8 cellular contexts compared by ENCODE assay signal in the genomic region with DNA sequence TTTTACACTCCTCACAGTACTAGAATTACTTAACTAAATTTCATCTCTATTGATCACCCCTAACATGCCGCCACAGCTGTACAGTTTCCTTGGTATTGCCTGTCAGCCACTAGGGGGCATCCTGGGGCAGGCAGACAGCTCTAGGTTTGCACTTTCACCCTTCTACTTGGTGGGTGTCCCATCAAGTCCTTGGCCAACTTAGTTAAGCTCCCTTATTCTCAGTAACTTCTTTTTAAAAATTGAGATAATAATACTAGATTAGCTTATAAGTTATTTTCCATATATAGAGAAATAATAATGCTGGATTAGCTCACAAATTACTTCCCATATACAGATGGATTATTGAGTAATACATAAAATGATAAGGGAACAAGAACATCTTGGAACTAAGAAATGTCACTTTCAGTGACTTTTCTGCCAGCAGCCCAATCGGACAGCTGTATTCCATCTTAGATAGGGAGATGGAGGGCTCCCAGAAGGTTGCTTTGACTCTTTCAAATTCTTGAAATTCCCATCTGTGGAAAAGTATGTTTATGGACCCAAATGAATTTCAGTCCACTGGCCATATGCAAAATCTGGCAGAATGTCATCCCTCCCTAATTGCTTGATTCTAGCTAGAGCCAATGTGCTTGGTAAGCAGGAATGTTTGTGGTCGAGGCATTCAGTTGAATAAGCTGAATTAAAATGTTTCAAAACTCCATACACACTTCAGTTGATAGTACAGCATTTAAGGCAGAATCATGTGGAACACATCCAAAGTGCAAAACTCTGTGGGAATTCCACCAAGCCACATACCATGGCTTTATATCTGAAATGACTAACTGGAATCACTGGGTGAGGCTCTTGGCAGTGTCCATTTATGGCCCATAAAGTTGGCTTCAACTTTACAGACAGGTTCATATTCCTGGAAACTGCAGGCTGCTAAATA.
DNase-seq lines count a peak whose midpoint lies in the region; ATAC-seq and TF ChIP-seq lines count a peak whose summit lies in the region.

No MANE protein-coding gene starts in this region.

- POLR2A ChIA-PET in PC-3 (lab: Charles Lee; ENCODE audit: unreplicated experiment): interaction anchor here (0.6 to 1.0 kb wide), 2 partner anchors 8 to 21 kb away, joined by 3 to 7 read pairs; no protein-coding TSS in a partner anchor

- H3K4me1 Mint-ChIP-seq in activated naive CD8-positive, alpha-beta T cell treated with anti-CD3 and anti-CD28 coated beads, Interleukin-2, amount 50 U/mL, for 24 hours: no peaks in the 10 kb centered on the region

- peaks cover 33% of the 10 kb centered on the region for H3K4me1 ChIP-seq in PC-3 (ENCODE audit: insufficient read depth, low read length)

- no peaks in the 10 kb centered on the region for H3K9me3 Mint-ChIP-seq in activated naive CD8-positive, alpha-beta T cell treated with anti-CD3 and anti-CD28 coated beads, Interleukin-2, amount 50 U/mL, for 24 hours

- no peaks in the 10 kb centered on the region for H3K36me3 Mint-ChIP-seq in activated naive CD8-positive, alpha-beta T cell treated with anti-CD3 and anti-CD28 coated beads, Interleukin-2, amount 50 U/mL, for 24 hours (ENCODE audit: low read depth)

- no peak overlapping the region for H2AFZ ChIP-seq in PC-3 (ENCODE audit: low read length)

- H3F3A ChIP-seq in PC-3 (ENCODE audit: low read length, unreplicated experiment): peaks cover 12% of the 10 kb centered on the region

- H3K4me2 ChIP-seq in PC-3 (ENCODE audit: low read length): peak overlapping the region; percentile 55

- BruUV-seq in PC-3 (replicated peaks; lab: Mats Ljungman, UMichigan): no TSS peak

- no peaks in the 10 kb centered on the region; the same call in 1 of the 2 replicates for H4K20me1 ChIP-seq in PC-3 (ENCODE audit: low read length)

- no peaks in the 10 kb centered on the region for H3K79me2 ChIP-seq in PC-3 (ENCODE audit: low read length)

- no peaks in the 10 kb centered on the region for H3K9me3 ChIP-seq in PC-3 (ENCODE audit: low read length)

- peak overlapping the region; percentile 10; the same call in 1 of the 2 replicates for H3K9ac ChIP-seq in PC-3 (ENCODE audit: low read length)

- ATAC-seq in HG03135 (IDR thresholded peaks at IDR 0.05; ENCODE audit: unreplicated experiment) (peak; percentile 77), PC-3 (peak; percentile 96)
- peak; percentile 57 for ATAC-seq in activated naive CD8-positive, alpha-beta T cell treated with anti-CD3 and anti-CD28 coated beads, Interleukin-2, amount 50 U/mL, for 24 hours

- no peaks in the 10 kb centered on the region for H3K9me2 ChIP-seq in PC-3 (replicated peaks; ENCODE audit: low read length)

- no peaks in the 10 kb centered on the region for H3K36me3 ChIP-seq in PC-3 (ENCODE audit: low read depth, low read length)

- H3K27ac Mint-ChIP-seq in activated naive CD8-positive, alpha-beta T cell treated with anti-CD3 and anti-CD28 coated beads, Interleukin-2, amount 50 U/mL, for 24 hours: no peak overlapping the region

- no peak overlapping the region for H3K4me3 Mint-ChIP-seq in activated naive CD8-positive, alpha-beta T cell treated with anti-CD3 and anti-CD28 coated beads, Interleukin-2, amount 50 U/mL, for 24 hours

- H3K27me3 Mint-ChIP-seq in activated naive CD8-positive, alpha-beta T cell treated with anti-CD3 and anti-CD28 coated beads, Interleukin-2, amount 50 U/mL, for 24 hours: no peaks in the 10 kb centered on the region

- intact Hi-C loops in PC-3 (cut with micrococcal nuclease): loop anchor here (1.0 to 2.0 kb wide), 6 partner anchors 8 to 315 kb away; partner anchors contain the start of gene PRKG1

- H3K27me3 ChIP-seq in PC-3 (ENCODE audit: low read length): no peaks in the 10 kb centered on the region

- peak; percentile 100 for TF ChIP-seq CTCF in PC-3 (conservative IDR thresholded peaks at IDR 0.05; ENCODE audit: low read depth, low read length)

- no peak overlapping the region for H3K4me3 ChIP-seq in PC-3 (ENCODE audit: low read length)

- DNase-seq in D341Med (ENCODE audit: low spot score) (peak; percentile 64), GM19238 (ENCODE audit: insufficient read length, low spot score) (peak; percentile 26), PC-3 (peak; percentile 100), iPS DF 19.7 (ENCODE audit: low read depth, low spot score) (peak; percentile 33), cerebellar nuclear complex (lab: John Stamatoyannopoulos, UW) (no peak)
- DNase-seq in activated naive CD8-positive, alpha-beta T cell treated with anti-CD3 and anti-CD28 coated beads, Interleukin-2, amount 50 U/mL, for 24 hours: peak; percentile 44
- DNase-seq in stimulated activated CD4-positive, alpha-beta T cell treated with anti-CD3 and anti-CD28 coated beads, Interleukin-2, amount 100 ng/mL, for 24 hours: peak; percentile 36 to 40

- H3K27ac ChIP-seq in PC-3 (ENCODE audit: low read length): peak overlapping the region; percentile 77

- CTCF ChIA-PET in PC-3 (lab: Charles Lee): interaction anchor here (0.7 to 1.5 kb wide), 4 partner anchors 8 to 316 kb away, joined by 3 to 13 read pairs (median 3); no protein-coding TSS in a partner anchor

Comparison
In these comparisons a context has a peak if more than half of its experiments do, and no peak if none do; other contexts are left out.
1. DNase-seq: peak in D341Med (single experiment), GM19238 (single experiment), PC-3 (single experiment), activated naive CD8-positive, alpha-beta T cell treated with anti-CD3 and anti-CD28 coated beads, Interleukin-2, amount 50 U/mL, for 24 hours (single experiment), iPS DF 19.7 (single experiment) and stimulated activated CD4-positive, alpha-beta T cell treated with anti-CD3 and anti-CD28 coated beads, Interleukin-2, amount 100 ng/mL, for 24 hours (2 of 2); none in cerebellar nuclear complex (0 of 2).
2. Peak in every context shown above with its lines, with median percentiles within 50 percentile points of each other: ATAC-seq.